In the genomic region with DNA sequence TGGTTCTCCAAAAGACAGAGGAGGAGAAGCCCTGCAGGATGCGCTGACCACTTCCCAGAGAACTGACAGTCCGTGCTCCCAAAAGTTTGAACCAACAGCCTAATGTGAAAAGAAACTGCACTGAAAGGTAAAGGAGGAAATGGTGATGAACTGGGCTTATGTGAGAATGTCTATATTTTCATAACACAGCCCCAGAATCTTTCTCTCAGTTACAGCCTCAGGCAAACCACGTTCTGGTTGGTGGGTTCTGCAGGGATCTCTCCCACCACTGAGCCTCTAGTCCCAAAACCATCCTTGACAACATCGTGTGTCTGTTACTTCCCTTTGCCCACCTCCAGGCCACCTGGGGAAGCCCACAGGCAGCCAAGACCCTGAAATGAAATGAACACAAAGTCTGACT, we compare ENCODE assay signal across 1 cellular context.
TF ChIP-seq lines count a peak whose summit lies in the region.

No MANE protein-coding gene starts in this region.

TF ChIP-seq in K562, 482 proteins besides CTCF, POLR2A, EP300 and RAD21 (continued from another document):
- TF ChIP-seq, protein P1, sequence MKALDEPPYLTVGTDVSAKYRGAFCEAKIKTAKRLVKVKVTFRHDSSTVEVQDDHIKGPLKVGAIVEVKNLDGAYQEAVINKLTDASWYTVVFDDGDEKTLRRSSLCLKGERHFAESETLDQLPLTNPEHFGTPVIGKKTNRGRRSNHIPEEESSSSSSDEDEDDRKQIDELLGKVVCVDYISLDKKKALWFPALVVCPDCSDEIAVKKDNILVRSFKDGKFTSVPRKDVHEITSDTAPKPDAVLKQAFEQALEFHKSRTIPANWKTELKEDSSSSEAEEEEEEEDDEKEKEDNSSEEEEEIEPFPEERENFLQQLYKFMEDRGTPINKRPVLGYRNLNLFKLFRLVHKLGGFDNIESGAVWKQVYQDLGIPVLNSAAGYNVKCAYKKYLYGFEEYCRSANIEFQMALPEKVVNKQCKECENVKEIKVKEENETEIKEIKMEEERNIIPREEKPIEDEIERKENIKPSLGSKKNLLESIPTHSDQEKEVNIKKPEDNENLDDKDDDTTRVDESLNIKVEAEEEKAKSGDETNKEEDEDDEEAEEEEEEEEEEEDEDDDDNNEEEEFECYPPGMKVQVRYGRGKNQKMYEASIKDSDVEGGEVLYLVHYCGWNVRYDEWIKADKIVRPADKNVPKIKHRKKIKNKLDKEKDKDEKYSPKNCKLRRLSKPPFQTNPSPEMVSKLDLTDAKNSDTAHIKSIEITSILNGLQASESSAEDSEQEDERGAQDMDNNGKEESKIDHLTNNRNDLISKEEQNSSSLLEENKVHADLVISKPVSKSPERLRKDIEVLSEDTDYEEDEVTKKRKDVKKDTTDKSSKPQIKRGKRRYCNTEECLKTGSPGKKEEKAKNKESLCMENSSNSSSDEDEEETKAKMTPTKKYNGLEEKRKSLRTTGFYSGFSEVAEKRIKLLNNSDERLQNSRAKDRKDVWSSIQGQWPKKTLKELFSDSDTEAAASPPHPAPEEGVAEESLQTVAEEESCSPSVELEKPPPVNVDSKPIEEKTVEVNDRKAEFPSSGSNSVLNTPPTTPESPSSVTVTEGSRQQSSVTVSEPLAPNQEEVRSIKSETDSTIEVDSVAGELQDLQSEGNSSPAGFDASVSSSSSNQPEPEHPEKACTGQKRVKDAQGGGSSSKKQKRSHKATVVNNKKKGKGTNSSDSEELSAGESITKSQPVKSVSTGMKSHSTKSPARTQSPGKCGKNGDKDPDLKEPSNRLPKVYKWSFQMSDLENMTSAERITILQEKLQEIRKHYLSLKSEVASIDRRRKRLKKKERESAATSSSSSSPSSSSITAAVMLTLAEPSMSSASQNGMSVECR (CRISPR knock-in tag; IDR thresholded peaks at IDR 0.05), result no peak
- no peak for TF ChIP-seq SIN3A (IDR thresholded peaks at IDR 0.05; ENCODE audit: borderline replicate concordance in 2 of 2, control insufficient read depth in 1 of 2, low read depth in 2 of 2, low read length in 2 of 2)
